7 cellular contexts compared by ENCODE assay signal in the genomic region with DNA sequence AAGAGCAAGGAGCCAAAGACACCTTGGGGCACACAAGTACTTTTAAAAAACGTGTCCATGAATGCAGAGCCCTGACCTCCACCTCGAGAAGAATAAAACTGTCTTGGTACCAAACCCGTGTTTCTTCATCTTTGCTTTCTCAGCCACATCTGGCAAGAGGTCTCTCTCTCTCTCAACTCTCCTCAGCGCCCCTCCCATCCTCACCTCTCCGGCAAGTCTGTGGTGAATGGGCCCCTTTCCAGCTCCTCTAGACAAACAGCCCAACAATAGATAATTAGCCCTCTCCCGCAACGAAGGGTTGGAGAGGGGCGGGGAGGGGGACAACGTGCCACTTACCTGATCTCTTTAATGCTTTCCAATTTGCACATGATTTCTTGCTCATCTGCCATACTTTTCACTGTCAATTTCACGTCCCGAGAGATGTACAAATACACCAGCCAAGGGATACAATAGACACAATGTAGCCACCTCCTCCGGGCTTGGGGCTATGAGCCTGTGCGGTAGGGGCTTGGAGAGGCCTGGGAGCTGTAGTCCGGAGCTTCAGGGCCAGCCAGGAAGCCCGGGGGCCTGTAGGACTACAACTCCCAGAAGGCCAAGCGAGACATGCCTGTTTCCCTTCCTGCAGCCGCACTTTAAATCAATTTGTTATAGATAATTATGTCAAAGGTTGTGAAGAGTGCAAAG.
DNase-seq lines count a peak whose midpoint lies in the region; ATAC-seq and TF ChIP-seq lines count a peak whose summit lies in the region.

A gene with protein sequence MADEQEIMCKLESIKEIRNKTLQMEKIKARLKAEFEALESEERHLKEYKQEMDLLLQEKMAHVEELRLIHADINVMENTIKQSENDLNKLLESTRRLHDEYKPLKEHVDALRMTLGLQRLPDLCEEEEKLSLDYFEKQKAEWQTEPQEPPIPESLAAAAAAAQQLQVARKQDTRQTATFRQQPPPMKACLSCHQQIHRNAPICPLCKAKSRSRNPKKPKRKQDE (minus strand): TSS at position 462 of the 684 bp plus-strand sequence. CDS start 73 bp downstream, at position 389.

- H3K9ac ChIP-seq in NT2/D1 (ENCODE audit: insufficient read length, low read depth) = peak within 1 kb of the TSS; percentile 78
- peak within 1 kb of the TSS; percentile 18 to 28 for H3K9ac ChIP-seq in mucosa of rectum (ENCODE audit: low read depth in 1 of 2, low read length in 2 of 2)

- no peak for TF ChIP-seq POLR2A in erythroblast (IDR thresholded peaks at IDR 0.05; ENCODE audit: low read length)

- H3K36me3 ChIP-seq in NT2/D1 (ENCODE audit: insufficient read depth, insufficient read length, low read length) (peaks cover 2% of the 10 kb centered on the region), mucosa of rectum (ENCODE audit: control insufficient read depth in 2 of 2, insufficient read depth in 2 of 2, low read length in 2 of 2) (no peaks in the 10 kb centered on the region)

- H3K27ac ChIP-seq in mucosa of rectum (ENCODE audit: low read depth in 2 of 2, low read length in 2 of 2) = no peak within 1 kb of the TSS

- H3K4me1 ChIP-seq in NT2/D1 (ENCODE audit: insufficient read depth, insufficient read length) = no peaks in the 10 kb centered on the region
- H3K4me1 ChIP-seq in mucosa of rectum (ENCODE audit: control insufficient read depth in 2 of 2, insufficient read depth in 2 of 2, low read length in 2 of 2) = no peaks in the 10 kb centered on the region

- H3K27me3 ChIP-seq in NT2/D1 (ENCODE audit: insufficient read depth, insufficient read length) = no peaks in the 10 kb centered on the region
- no peaks in the 10 kb centered on the region for H3K27me3 ChIP-seq in mucosa of rectum (ENCODE audit: control insufficient read depth in 2 of 2, insufficient read depth in 2 of 2, low read length in 2 of 2)

- DNase-seq in NT2/D1 (ENCODE audit: low read depth, low spot score) (peak; percentile 76), activated T-cell treated with anti-CD3 and anti-CD28 coated beads for 48 hours (ENCODE audit: low read depth) (peak; percentile 52), erythroblast (lab: John Stamatoyannopoulos, UW) (peak; percentile 30 to 42)
- DNase-seq in stimulated activated CD8-positive, alpha-beta memory T cell treated with anti-CD3 and anti-CD28 coated beads, Interleukin-4, amount 100 ng/mL, for 48 hours = peak; percentile 66

- H3K9me3 ChIP-seq in NT2/D1 (ENCODE audit: insufficient read depth, low read length) (peaks cover 14% of the 10 kb centered on the region), mucosa of rectum (ENCODE audit: control insufficient read depth in 2 of 2, low read length in 2 of 2) (no peaks in the 10 kb centered on the region)

- peak within 1 kb of the TSS; percentile 77 for H3K4me3 ChIP-seq in NT2/D1 (ENCODE audit: insufficient read length, low read depth)
- H3K4me3 ChIP-seq in mucosa of rectum (ENCODE audit: low read length in 2 of 2) = peak within 1 kb of the TSS; percentile 62 to 82

- ATAC-seq in GM18868 (IDR thresholded peaks at IDR 0.05; ENCODE audit: unreplicated experiment) (peak; percentile 99), HG03066 (IDR thresholded peaks at IDR 0.05; ENCODE audit: low read depth, unreplicated experiment) (peak; percentile 97)
